In the genomic region with DNA sequence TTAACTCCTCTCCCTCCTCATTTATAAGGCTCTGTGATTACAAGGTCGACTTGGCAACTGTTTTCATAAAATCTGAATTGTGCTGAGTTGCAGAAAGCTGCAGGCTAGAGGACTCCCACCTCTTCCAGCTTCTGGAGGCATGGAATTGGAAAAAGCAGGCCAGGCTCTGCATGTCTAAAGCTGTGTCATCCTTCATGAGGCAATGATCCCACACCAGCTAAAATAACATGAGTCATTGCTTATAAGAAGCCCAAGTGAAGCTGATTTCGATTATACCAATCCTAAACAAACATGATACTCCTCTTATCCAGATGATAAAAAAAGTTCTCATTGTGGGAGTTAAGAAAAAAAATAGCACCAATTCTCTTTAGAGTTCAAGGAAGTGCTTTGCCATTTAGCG, we compare ENCODE assay signal across 9 cellular contexts. TPM values are rescaled to one million over a fixed set of nuclear protein-coding genes. Genes with fewer than 3 reads are reported as not detected.
DNase-seq lines count a peak whose midpoint lies in the region; ATAC-seq and TF ChIP-seq lines count a peak whose summit lies in the region.
"Had no signal": no experiment of that assay in that cellular context is flagged by ENCODE, and none has a peak within 500 bp of the region (broad histone marks: within the 10 kb centered on the region; RNA-seq: fewer than 3 reads in every experiment).

No MANE protein-coding gene starts in this region.

- ATAC-seq in lower lobe of right lung: peak; percentile 70 to 71
- peak; percentile 61 for ATAC-seq in upper lobe of right lung

- H3K36me3 ChIP-seq in colonic mucosa: no peaks in the 10 kb centered on the region
- H3K36me3 ChIP-seq in lower lobe of right lung: no peaks in the 10 kb centered on the region
- H3K36me3 ChIP-seq in upper lobe of right lung: no peaks in the 10 kb centered on the region

- TF ChIP-seq CTCF in colonic mucosa (IDR thresholded peaks at IDR 0.05) (no peak), lower lobe of right lung (IDR thresholded peaks at IDR 0.05) (no peak), upper lobe of right lung (IDR thresholded peaks at IDR 0.05) (no peak)

- H3K4me3 ChIP-seq in colonic mucosa (no peak overlapping the region), lower lobe of right lung (no peak overlapping the region), upper lobe of right lung (no peak overlapping the region)

- no peaks in the 10 kb centered on the region for H3K9me3 ChIP-seq in colonic mucosa
- no peaks in the 10 kb centered on the region for H3K9me3 ChIP-seq in lower lobe of right lung
- no peaks in the 10 kb centered on the region for H3K9me3 ChIP-seq in upper lobe of right lung

- intact Hi-C loops in colonic mucosa (cut with DNase I): no loop called here
- intact Hi-C loops in lower lobe of right lung (cut with DNase I): no loop called here
- intact Hi-C loops in upper lobe of right lung (cut with DNase I): no loop called here

- no peak overlapping the region for H3K9ac ChIP-seq in colonic mucosa (ENCODE audit: low read depth in 2 of 2, low read length in 2 of 2)

- peak overlapping the region; percentile 14 for H3K27ac ChIP-seq in colonic mucosa
- no peak overlapping the region for H3K27ac ChIP-seq in lower lobe of right lung
- peak overlapping the region; percentile 5 for H3K27ac ChIP-seq in upper lobe of right lung

- DNase-seq in M059J (ENCODE audit: low read depth) (peak; percentile 73), colonic mucosa (no peak), lower lobe of right lung (no peak), upper lobe of right lung (no peak), SK-N-DZ (ENCODE audit: low spot score) (no peak), NCI-H1105 (lab: John Stamatoyannopoulos, UW) (no peak), NCI-H345 (lab: John Stamatoyannopoulos, UW) (no peak)
- DNase-seq in activated CD8-positive, alpha-beta memory T cell treated with anti-CD3 and anti-CD28 coated beads, Interleukin-2, amount 50 U/mL, for 48 hours: no peak
- DNase-seq: activated CD4-positive, alpha-beta T cell treated with anti-CD3 and anti-CD28 coated beads, Interleukin-2, amount 10 ng/mL, durations not matched to agents 24 days and 14 days had no signal

- H3K4me1 ChIP-seq in colonic mucosa (no peaks in the 10 kb centered on the region), lower lobe of right lung (no peaks in the 10 kb centered on the region), upper lobe of right lung (no peaks in the 10 kb centered on the region)

- H3K27me3 ChIP-seq in colonic mucosa: no peaks in the 10 kb centered on the region
- H3K27me3 ChIP-seq in lower lobe of right lung (ENCODE audit: low read depth): no peaks in the 10 kb centered on the region
- no peaks in the 10 kb centered on the region for H3K27me3 ChIP-seq in upper lobe of right lung

RNA-seq across cellular contexts. Expression of a gene that starts 11.8 kb away (rescaled TPM):
- total RNA-seq in M059J (2014; rRNA removed; shearing (Covaris generic)): 0.05 and 0.37 TPM in 2 replicates
- total RNA-seq in colonic mucosa (1 to 10 TPM; 1.9 to 2.9 TPM), lower lobe of right lung (13.1 TPM), upper lobe of right lung (15.7 TPM)
- polyA plus RNA-seq in SK-N-DZ (2014; cell fraction: cytosol; rRNA removed): 2.1 and 11.0 TPM in 2 replicates
- 2.5 and 5.6 TPM in 2 replicates for polyA plus RNA-seq in SK-N-DZ (2014; cell fraction: nucleus; rRNA removed)
- total RNA-seq: activated CD4-positive, alpha-beta T cell treated with anti-CD3 and anti-CD28 coated beads, Interleukin-2, amount 10 ng/mL, durations not matched to agents 24 days and 14 days had no signal
